ENCODE assay signal across 14 cellular contexts in the genomic region with DNA sequence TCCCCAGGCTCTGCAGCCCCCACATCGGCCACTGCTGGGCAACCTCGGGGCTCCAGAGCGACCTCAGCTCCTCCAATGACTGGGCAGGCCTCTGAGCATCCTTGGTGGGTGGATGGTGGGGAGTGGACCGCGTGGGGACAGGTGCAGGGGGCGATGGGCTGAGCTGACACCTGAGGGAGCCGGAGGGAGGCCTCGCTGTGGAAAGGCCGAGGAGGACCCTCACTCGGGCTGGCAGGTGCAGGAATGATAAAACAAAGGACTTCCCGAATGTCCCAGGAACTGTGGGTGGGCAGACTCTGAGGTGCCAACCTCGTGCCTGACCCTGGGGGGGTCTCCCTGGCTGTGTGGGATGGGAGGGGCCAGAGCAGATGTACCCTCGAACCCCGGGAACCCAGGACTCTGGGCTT. TPM values are rescaled to one million over a fixed set of nuclear protein-coding genes. Genes with fewer than 3 reads are reported as not detected.
"Had no signal": no experiment of that assay in that cellular context is flagged by ENCODE, and none has a peak within 500 bp of the region (broad histone marks: within the 10 kb centered on the region; RNA-seq: fewer than 3 reads in every experiment).

No MANE protein-coding gene starts in this region.

RNA-seq across cellular contexts. Expression of gene OBP2B, which starts 3.6 kb away (rescaled TPM):
- total RNA-seq: activated B cell treated with CpG ODN at 0.5 μM for 24 hours; activated CD8-positive, alpha-beta T cell treated with anti-CD3 and anti-CD28 coated beads, Interleukin-2, amount 10 ng/mL, durations not matched to agents 7 days and 5 days; activated naive CD4-positive, alpha-beta T cell treated with anti-CD3 and anti-CD28 coated beads for 36 hours; activated naive CD8-positive, alpha-beta T cell treated with anti-CD3 and anti-CD28 coated beads for 36 hours; activated T-helper 1 cell treated with anti-CD3 and anti-CD28 coated beads, Interleukin-12 subunit alpha, Interleukin-12 subunit beta, Interleukin-2, Interleukin-4 antibody, amounts not matched to agents 30 ng/mL and 10 ng/mL and 1 ng/mL, durations not matched to agents 14 hours and 24 hours and 36 hours; activated T-helper 2 cell treated with anti-CD3 and anti-CD28 coated beads, Interferon-gamma antibody, Interleukin-2, Interleukin-4, amounts not matched to agents 10 μg/mL and 5 μg/mL and 100 μg/mL, durations not matched to agents 14 hours and 24 hours and 36 hours; ascending aorta; cardiac muscle cell; cerebellum; dorsolateral prefrontal cortex; esophagus muscularis mucosa; foreskin keratinocyte; gastrocnemius medialis; T-helper 17 cell had no signal
- polyA plus RNA-seq: foreskin keratinocyte had no signal
